In genomic region chr2:2613279-2614199, GRCh38 we compare ENCODE assay signal across 1 cellular context.
TF ChIP-seq lines count a peak whose summit lies in the region.

No MANE protein-coding gene starts in this region.

TF ChIP-seq in WTC11, 78 proteins besides CTCF, POLR2A, EP300 and RAD21 (continued from another document):
- TF ChIP-seq ZNF512 (CRISPR knock-in tag; IDR thresholded peaks at IDR 0.05; ENCODE audit: borderline replicate concordance) (no peak), ELF4 (CRISPR knock-in tag; IDR thresholded peaks at IDR 0.05; ENCODE audit: low read depth) (no peak), ATF1 (CRISPR knock-in tag; IDR thresholded peaks at IDR 0.05) (no peak), ZNF425 (CRISPR knock-in tag; conservative IDR thresholded peaks at IDR 0.05) (no peak), ZNF532 (CRISPR knock-in tag; IDR thresholded peaks at IDR 0.05; ENCODE audit: borderline replicate concordance) (no peak), ZNF121 (CRISPR knock-in tag; IDR thresholded peaks at IDR 0.05) (no peak), PRDM15 (CRISPR knock-in tag; IDR thresholded peaks at IDR 0.05) (no peak), ERG (CRISPR knock-in tag; IDR thresholded peaks at IDR 0.05) (0 out of 2 replicates have a peak, but pooled peaks have one; percentile 61), ZSCAN18 (CRISPR knock-in tag; IDR thresholded peaks at IDR 0.05) (peak; percentile 68; the same call in 1 of the 2 replicates), PRRX2 (CRISPR knock-in tag; IDR thresholded peaks at IDR 0.05) (no peak), MYBL2 (CRISPR knock-in tag; IDR thresholded peaks at IDR 0.05) (no peak; the same call in 1 of the 2 replicates), HMGXB4 (CRISPR knock-in tag; IDR thresholded peaks at IDR 0.05) (no peak), PREB (CRISPR knock-in tag; IDR thresholded peaks at IDR 0.05; ENCODE audit: borderline replicate concordance) (no peak), CREM (CRISPR knock-in tag; IDR thresholded peaks at IDR 0.05) (peak; percentile 90; the same call in 1 of the 2 replicates)
